In genomic region chr19:19159534-19159933, GRCh38 we compare ENCODE assay signal across 31 cellular contexts. TPM values are rescaled to one million over a fixed set of nuclear protein-coding genes. Genes with fewer than 3 reads are reported as not detected.
"Had no signal": no experiment of that assay in that cellular context is flagged by ENCODE, and none has a peak within 500 bp of the region (broad histone marks: within the 10 kb centered on the region; RNA-seq: fewer than 3 reads in every experiment).

No MANE protein-coding gene starts in this region.

- H3K4me3 Mint-ChIP-seq: activated CD8-positive, alpha-beta T cell treated with anti-CD3 and anti-CD28 coated beads for 36 hours; activated T-cell treated with anti-CD3 and anti-CD28 coated beads, Interleukin-2, amount 50 U/mL, for 4 hours; activated T-helper 17 cell treated with anti-CD3 and anti-CD28 coated beads, Interleukin-2, amount 50 U/mL, for 72 hours; effector memory CD8-positive, alpha-beta T cell; natural killer cell treated with Interleukin-12 subunit alpha and Interleukin-12 subunit beta and Interleukin-15 and Interleukin-18, amount 100 ng/mL, for 72 hours; T-helper 1 cell treated with Interleukin-12 subunit alpha and Interleukin-12 subunit beta and Interleukin-4 antibody, amounts not matched to agents 30 μg/mL and 1 μg/mL, for 36 hours had no signal

- H3K27ac ChIP-seq: gastrocnemius medialis, left lung, lower lobe of right lung, neutrophil, tibial nerve had no signal

- H3K4me1 ChIP-seq: gastrocnemius medialis, left lung, lower lobe of right lung, tibial nerve had no signal

- DNase-seq: activated CD4-positive, alpha-beta T cell treated with anti-CD3 and anti-CD28 coated beads, Interleukin-2, amount 50 U/mL, for 1 hour; activated CD8-positive, alpha-beta T cell treated with anti-CD3 and anti-CD28 coated beads for 36 hours; activated gamma-delta T cell treated with Interleukin-2 at 50 U/mL for 16 hours; activated naive CD4-positive, alpha-beta T cell treated with anti-CD3 and anti-CD28 coated beads, Interleukin-2, amount 50 U/mL, for 16 hours; activated T-cell treated with anti-CD3 and anti-CD28 coated beads, Interleukin-2, amount 50 U/mL, for 4 hours; amygdala; caudate nucleus; cortex of kidney; effector memory CD8-positive, alpha-beta T cell; erythroblast; gastrocnemius medialis; glutamatergic neuron; left lung; lower lobe of right lung; mucosa of descending colon; retina; stimulated activated CD4-positive, alpha-beta T cell treated with anti-CD3 and anti-CD28 coated beads, Interleukin-1b, Interleukin-23, amount 100 ng/mL, for 48 hours; stimulated activated CD4-positive, alpha-beta T cell treated with anti-CD3 and anti-CD28 coated beads, Interleukin-4, amount 100 ng/mL, for 4 hours; stimulated activated CD8-positive, alpha-beta memory T cell treated with anti-CD3 and anti-CD28 coated beads, Interleukin-4, amount 100 ng/mL, for 48 hours; stimulated activated naive CD4-positive, alpha-beta T cell treated with Interleukin-2 at 50 U/mL for 16 hours; T1000 had no signal

- FAIRE-seq: islet of Langerhans had no signal

- H3K36me3 Mint-ChIP-seq: natural killer cell treated with Interleukin-12 subunit alpha and Interleukin-12 subunit beta and Interleukin-15 and Interleukin-18, amount 100 ng/mL, for 72 hours had no signal

- ATAC-seq: activated T-cell treated with anti-CD3 and anti-CD28 coated beads, Interleukin-2, amount 50 U/mL, for 4 hours; activated T-helper 17 cell treated with anti-CD3 and anti-CD28 coated beads, Interleukin-2, amount 50 U/mL, for 72 hours; effector memory CD8-positive, alpha-beta T cell; gastrocnemius medialis; left lung; lower lobe of right lung; mucosa of descending colon; natural killer cell treated with Interleukin-12 subunit alpha and Interleukin-12 subunit beta and Interleukin-15 and Interleukin-18, amount 100 ng/mL, for 72 hours had no signal

- H3K27me3 Mint-ChIP-seq: activated CD8-positive, alpha-beta T cell treated with anti-CD3 and anti-CD28 coated beads for 36 hours; activated T-helper 17 cell treated with anti-CD3 and anti-CD28 coated beads, Interleukin-2, amount 50 U/mL, for 72 hours; effector memory CD8-positive, alpha-beta T cell; natural killer cell treated with Interleukin-12 subunit alpha and Interleukin-12 subunit beta and Interleukin-15 and Interleukin-18, amount 100 ng/mL, for 72 hours had no signal

- H3K4me1 Mint-ChIP-seq: activated T-helper 17 cell treated with anti-CD3 and anti-CD28 coated beads, Interleukin-2, amount 50 U/mL, for 72 hours had no signal

- H3K27ac Mint-ChIP-seq: activated CD8-positive, alpha-beta T cell treated with anti-CD3 and anti-CD28 coated beads for 36 hours; activated T-helper 17 cell treated with anti-CD3 and anti-CD28 coated beads, Interleukin-2, amount 50 U/mL, for 72 hours; effector memory CD8-positive, alpha-beta T cell; natural killer cell treated with Interleukin-12 subunit alpha and Interleukin-12 subunit beta and Interleukin-15 and Interleukin-18, amount 100 ng/mL, for 72 hours; progenitor cell of endocrine pancreas; T-helper 1 cell treated with Interleukin-12 subunit alpha and Interleukin-12 subunit beta and Interleukin-4 antibody, amounts not matched to agents 30 μg/mL and 1 μg/mL, for 36 hours had no signal

- H3K4me3 ChIP-seq: gastrocnemius medialis, left lung, lower lobe of right lung, mucosa of descending colon, smooth muscle cell, tibial nerve had no signal

- H3K36me3 ChIP-seq: lower lobe of right lung had no signal

- H3K9me3 Mint-ChIP-seq: activated CD8-positive, alpha-beta T cell treated with anti-CD3 and anti-CD28 coated beads for 36 hours; activated T-cell treated with anti-CD3 and anti-CD28 coated beads, Interleukin-2, amount 50 U/mL, for 4 hours; activated T-helper 17 cell treated with anti-CD3 and anti-CD28 coated beads, Interleukin-2, amount 50 U/mL, for 72 hours; effector memory CD8-positive, alpha-beta T cell; natural killer cell treated with Interleukin-12 subunit alpha and Interleukin-12 subunit beta and Interleukin-15 and Interleukin-18, amount 100 ng/mL, for 72 hours; T-helper 1 cell treated with Interleukin-12 subunit alpha and Interleukin-12 subunit beta and Interleukin-4 antibody, amounts not matched to agents 30 μg/mL and 1 μg/mL, for 36 hours had no signal

- H3K27me3 ChIP-seq: gastrocnemius medialis, left lung, neutrophil, tibial nerve had no signal

- H3K4me2 ChIP-seq: smooth muscle cell had no signal

- H3K9me3 ChIP-seq: gastrocnemius medialis, left lung, lower lobe of right lung, mucosa of descending colon, neutrophil, tibial nerve had no signal

RNA-seq across cellular contexts. Expression of gene MEF2B, which starts 10.5 kb away (rescaled TPM):
- total RNA-seq: myocyte, smooth muscle cell, temporal lobe had no signal
